In the genomic region with DNA sequence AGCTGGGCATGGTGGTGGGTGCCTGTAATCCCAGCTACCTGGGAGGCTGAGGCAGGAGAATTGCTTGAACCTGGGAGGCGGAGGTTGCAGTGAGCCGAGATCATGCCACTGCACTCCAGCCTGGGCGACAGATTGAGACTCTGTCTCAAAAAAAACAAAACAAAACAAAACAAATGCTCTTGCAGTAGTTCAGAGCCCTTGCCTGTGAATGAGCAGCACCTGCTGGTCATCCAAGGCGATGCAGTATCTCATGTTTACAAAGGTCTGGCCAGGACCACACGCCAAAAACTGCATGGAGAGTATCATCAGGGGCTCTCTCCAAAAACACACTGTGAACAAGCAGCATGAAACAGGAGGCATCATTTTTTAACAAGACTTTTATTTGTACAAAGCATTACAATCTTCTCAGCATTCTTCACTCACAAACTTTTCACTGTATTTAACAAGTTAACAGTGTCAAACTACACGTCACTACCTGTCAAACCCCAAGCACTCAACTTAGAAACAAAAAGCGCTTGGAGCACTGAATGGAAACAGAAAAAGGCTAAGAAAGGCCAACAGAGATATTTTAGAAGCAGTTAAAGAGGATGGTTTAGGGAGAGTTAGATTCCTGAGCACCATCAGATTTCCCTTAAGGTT, we compare ENCODE assay signal across 8 cellular contexts.
A peak's percentile ranks its signal among the peaks of the same experiment; 100 is the strongest.
DNase-seq lines count a peak whose midpoint lies in the region; TF ChIP-seq lines count a peak whose summit lies in the region.
"Not testable (repeated sequence)": the region's sequence is repeated elsewhere in the genome, so short reads cannot be mapped to it uniquely, and the experiment has no call there.

No MANE protein-coding gene starts in this region.

- DNase-seq in HFF-Myc (ENCODE audit: extremely low read depth, low read depth) (peak; percentile 50), NCI-H2029 (lab: John Stamatoyannopoulos, UW) (peak; percentile 54), SW 1271 (lab: John Stamatoyannopoulos, UW) (peak; percentile 48 to 76), fibroblast of the conjunctiva (ENCODE audit: low read depth) (peak; percentile 65), stromal cell of bone marrow (ENCODE audit: low read depth) (peak; percentile 58)
- peak; percentile 79 for DNase-seq in activated naive CD4-positive, alpha-beta T cell treated with anti-CD3 and anti-CD28 coated beads, Interleukin-2, amount 10 ng/mL, durations not matched to agents 7 days and 5 days

- H3K4me1 ChIP-seq in DOHH2 (ENCODE audit: control insufficient read depth, low read length): peaks cover 28% of the 10 kb centered on the region

- not testable (repeated sequence) for H3K27ac ChIP-seq in DOHH2 (ENCODE audit: low read depth, low read length)

- peaks cover 39% of the 10 kb centered on the region for H3K4me1 Mint-ChIP-seq in activated naive CD4-positive, alpha-beta T cell treated with anti-CD3 and anti-CD28 coated beads, Interleukin-2, amount 10 ng/mL, durations not matched to agents 7 days and 5 days
- peaks cover 21% of the 10 kb centered on the region for H3K4me1 Mint-ChIP-seq in nephron

- H3K27me3 ChIP-seq in DOHH2 (ENCODE audit: control insufficient read depth, low read length): not testable (repeated sequence)

- H3K9me2 ChIP-seq in DOHH2 (replicated peaks; ENCODE audit: control insufficient read depth, low read length): not testable (repeated sequence)

- peaks cover 36% of the 10 kb centered on the region for H3K79me2 ChIP-seq in DOHH2 (ENCODE audit: control insufficient read depth, low read length)

- TF ChIP-seq CTCF in DOHH2 (IDR thresholded peaks at IDR 0.05; ENCODE audit: low read depth, low read length, poor library complexity, severe bottlenecking): peak; percentile 62
- peak; percentile 75 for TF ChIP-seq CTCF in HFF-Myc (IDR thresholded peaks at IDR 0.05; ENCODE audit: low read depth, low read length, missing control alignments)
- TF ChIP-seq CTCF in nephron (IDR thresholded peaks at IDR 0.05; ENCODE audit: unreplicated experiment in 3 of 3): peak; percentile 70 to 85 (median 78)

- H3K9me3 Mint-ChIP-seq in activated naive CD4-positive, alpha-beta T cell treated with anti-CD3 and anti-CD28 coated beads, Interleukin-2, amount 10 ng/mL, durations not matched to agents 7 days and 5 days; nephron: not testable (repeated sequence)

- not testable (repeated sequence) for H4K20me1 ChIP-seq in DOHH2 (ENCODE audit: control insufficient read depth, insufficient read depth, low read depth, low read length)

- H3K4me3 Mint-ChIP-seq in activated naive CD4-positive, alpha-beta T cell treated with anti-CD3 and anti-CD28 coated beads, Interleukin-2, amount 10 ng/mL, durations not matched to agents 7 days and 5 days: peak overlapping the region; percentile 16
- H3K4me3 Mint-ChIP-seq in nephron: peak overlapping the region; percentile 78 to 95 (median 92)

- CTCF ChIA-PET in activated naive CD4-positive, alpha-beta T cell treated with anti-CD3 and anti-CD28 coated beads, Interleukin-2, amount 10 ng/mL, durations not matched to agents 7 days and 5 days (lab: Charles Lee): interaction anchor here (0.8 to 9.4 kb wide), 4 partner anchors 97 to 249 kb away, joined by 3 to 71 read pairs (median 28); a partner anchor contains a TSS

- peak overlapping the region; percentile 83 for H3K27ac Mint-ChIP-seq in activated naive CD4-positive, alpha-beta T cell treated with anti-CD3 and anti-CD28 coated beads, Interleukin-2, amount 10 ng/mL, durations not matched to agents 7 days and 5 days
- peak overlapping the region; percentile 73 to 87 (median 75) for H3K27ac Mint-ChIP-seq in nephron

- H3K36me3 ChIP-seq in DOHH2 (ENCODE audit: control insufficient read depth, low read length): peaks cover 35% of the 10 kb centered on the region

- H3F3A ChIP-seq in DOHH2 (ENCODE audit: control insufficient read depth, insufficient read depth): peaks cover 25% of the 10 kb centered on the region

- peaks cover 33% of the 10 kb centered on the region for H3K36me3 Mint-ChIP-seq in activated naive CD4-positive, alpha-beta T cell treated with anti-CD3 and anti-CD28 coated beads, Interleukin-2, amount 10 ng/mL, durations not matched to agents 7 days and 5 days
- H3K36me3 Mint-ChIP-seq in nephron (ENCODE audit: low read depth): peaks cover 27% of the 10 kb centered on the region

- H3K9me3 ChIP-seq in DOHH2 (ENCODE audit: control insufficient read depth, insufficient read depth, low read length): not testable (repeated sequence)

- not testable (repeated sequence) for H3K4me3 ChIP-seq in DOHH2 (ENCODE audit: low read length); HFF-Myc (replicated peaks; ENCODE audit: low read depth, low read length)

- not testable (repeated sequence) for H3K27me3 Mint-ChIP-seq in activated naive CD4-positive, alpha-beta T cell treated with anti-CD3 and anti-CD28 coated beads, Interleukin-2, amount 10 ng/mL, durations not matched to agents 7 days and 5 days; nephron (ENCODE audit: low read depth)

- H3K4me2 ChIP-seq in DOHH2 (ENCODE audit: low read length): peak overlapping the region; percentile 90; the same call in 1 of the 2 replicates
